8 cellular contexts compared by ENCODE assay signal in genomic region chr1:228697209-228698016, GRCh38. TPM values are rescaled to one million over a fixed set of nuclear protein-coding genes. Genes with fewer than 3 reads are reported as not detected.
DNase-seq lines count a peak whose midpoint lies in the region; TF ChIP-seq lines count a peak whose summit lies in the region.
"Had no signal": no experiment of that assay in that cellular context is flagged by ENCODE, and none has a peak within 500 bp of the region (broad histone marks: within the 10 kb centered on the region; RNA-seq: fewer than 3 reads in every experiment).

No MANE protein-coding gene starts in this region.

- no peak overlapping the region for H3K4me3 ChIP-seq in cardiac muscle cell

- DNase-seq in HT-29 (ENCODE audit: low spot score) (peak; percentile 65), RPMI7951 (ENCODE audit: low read depth) (peak; percentile 23), cardiac muscle cell (ENCODE audit: low read depth in 1 of 2, low spot score in 1 of 2) (peak; percentile 13 to 98), substantia nigra (lab: John Stamatoyannopoulos, UW) (peak in 32 of 49 donors; percentile 1 to 62 (median 31)), GM19240 (ENCODE audit: insufficient read length, low spot score) (no peak), chondrocyte (ENCODE audit: low spot score) (no peak)
- no peak for DNase-seq in activated CD8-positive, alpha-beta memory T cell treated with anti-CD3 and anti-CD28 coated beads, Interleukin-2, amount 50 U/mL, for 4 hours

- no peak overlapping the region for H3K4me3 Mint-ChIP-seq in chondrocyte (ENCODE audit: unreplicated experiment)
- H3K4me3 Mint-ChIP-seq: naive thymus-derived CD4-positive, alpha-beta T cell had no signal

- TF ChIP-seq CTCF in cardiac muscle cell (IDR thresholded peaks at IDR 0.05; ENCODE audit: low read depth, low read length) (no peak), chondrocyte (IDR thresholded peaks at IDR 0.05) (no peak)

- H3K27ac Mint-ChIP-seq in chondrocyte (ENCODE audit: unreplicated experiment) = no peak overlapping the region
- H3K27ac Mint-ChIP-seq: naive thymus-derived CD4-positive, alpha-beta T cell had no signal

- H3K27me3 ChIP-seq in cardiac muscle cell = no peaks in the 10 kb centered on the region

- H3K4me1 ChIP-seq in cardiac muscle cell (ENCODE audit: low read depth) = no peaks in the 10 kb centered on the region

- H3K36me3 Mint-ChIP-seq in chondrocyte (ENCODE audit: low read depth) = no peaks in the 10 kb centered on the region
- H3K36me3 Mint-ChIP-seq: naive thymus-derived CD4-positive, alpha-beta T cell had no signal

- H3K36me3 ChIP-seq in cardiac muscle cell = no peaks in the 10 kb centered on the region

- H3K9me3 Mint-ChIP-seq in chondrocyte (ENCODE audit: low read depth) = peaks cover 2% of the 10 kb centered on the region

- no peaks in the 10 kb centered on the region for H3K9me3 ChIP-seq in cardiac muscle cell (ENCODE audit: low read depth)

- no peaks in the 10 kb centered on the region for H3K27me3 Mint-ChIP-seq in chondrocyte (ENCODE audit: low read depth)

- H3K27ac ChIP-seq in cardiac muscle cell = no peak overlapping the region
- H3K27ac ChIP-seq in substantia nigra (ENCODE audit: low read depth, low read length, poor library complexity, severe bottlenecking) = no peak overlapping the region

- H3K4me1 Mint-ChIP-seq in chondrocyte (ENCODE audit: low read depth) = peaks cover 8% of the 10 kb centered on the region

RNA-seq across cellular contexts. Expression of gene RHOU, which starts 37.9 kb away (rescaled TPM):
- 17.0 and 18.4 TPM in 2 replicates for total RNA-seq in HT-29 (2014; rRNA removed; shearing (Covaris generic))
- 0.24 and 0.59 TPM in 2 replicates for total RNA-seq in RPMI7951 (2014; rRNA removed; shearing (Covaris generic))
- total RNA-seq in cardiac muscle cell = 1.2 and 2.4 TPM in 2 replicates
- 0.79 and 2.3 TPM in 2 replicates for polyA plus RNA-seq in cardiac muscle cell
- 3.8 to 6.0 TPM (median 5.9 TPM) in 3 replicates for total RNA-seq in chondrocyte

Comparison
In these comparisons a context has a peak if more than half of its experiments do, and no peak if none do; other contexts are left out.
1. DNase-seq: peak in HT-29 (single experiment), RPMI7951 (single experiment), cardiac muscle cell (2 of 2) and substantia nigra (32 of 49); none in GM19240 (single experiment), chondrocyte (single experiment) and activated CD8-positive, alpha-beta memory T cell treated with anti-CD3 and anti-CD28 coated beads, Interleukin-2, amount 50 U/mL, for 4 hours (single experiment).